ENCODE assay signal across 9 cellular contexts in genomic region chr13:67023088-67023893, GRCh38.
DNase-seq lines count a peak whose midpoint lies in the region; ATAC-seq and TF ChIP-seq lines count a peak whose summit lies in the region.
"Had no signal": no experiment of that assay in that cellular context is flagged by ENCODE, and none has a peak within 500 bp of the region (broad histone marks: within the 10 kb centered on the region; RNA-seq: fewer than 3 reads in every experiment).

No MANE protein-coding gene starts in this region.

- H3K23ac ChIP-seq in neuronal stem cell (ENCODE audit: low read depth, low read length, poor library complexity): no peak overlapping the region

- no peaks in the 10 kb centered on the region for H3K79me1 ChIP-seq in neuronal stem cell (ENCODE audit: low read depth, low read length)

- no peak overlapping the region for H3K27ac ChIP-seq in neuronal stem cell (replicated peaks; ENCODE audit: low read length)

- no peaks in the 10 kb centered on the region for H3K36me3 ChIP-seq in neuronal stem cell (replicated peaks in 1 of 2; ENCODE audit: control insufficient read depth in 2 of 2, insufficient read depth in 2 of 2, low read length in 2 of 2)

- H3K4me3 ChIP-seq in choroid plexus epithelial cell (ENCODE audit: low read depth, low read length): peak overlapping the region; percentile 21
- peak overlapping the region in 1 of 2 donors; percentile 18 for H3K4me3 ChIP-seq in neuronal stem cell (ENCODE audit: low read length in 2 of 2)

- TF ChIP-seq CTCF in choroid plexus epithelial cell (conservative IDR thresholded peaks at IDR 0.05; ENCODE audit: low read depth, low read length): no peak

- no CpG with 5 or more reads among the region's 4 CpGs for WGBS in neuronal stem cell (ENCODE audit: extremely low coverage in 2 of 2, insufficient read length in 2 of 2, insufficient replicate concordance in 1 of 2), 2 donors

- no peak overlapping the region for H3K4ac ChIP-seq in neuronal stem cell (ENCODE audit: low read length)

- no peak overlapping the region for H4K91ac ChIP-seq in neuronal stem cell (ENCODE audit: low read depth, low read length, poor library complexity)

- no peak overlapping the region for H2BK15ac ChIP-seq in neuronal stem cell (ENCODE audit: low read length)

- no peak overlapping the region for H3K9ac ChIP-seq in neuronal stem cell (ENCODE audit: low read depth, low read length, poor library complexity)

- H3K9me3 ChIP-seq in neuronal stem cell (replicated peaks in 1 of 2; ENCODE audit: control insufficient read depth in 2 of 2, insufficient read depth in 1 of 2, low read depth in 1 of 2, low read length in 2 of 2): no peaks in the 10 kb centered on the region

- H2BK12ac ChIP-seq in neuronal stem cell (ENCODE audit: low read length): no peak overlapping the region

- ATAC-seq in left colon (no peak), HG03469 (IDR thresholded peaks at IDR 0.05; ENCODE audit: unreplicated experiment) (no peak)

- no peak overlapping the region for H3K14ac ChIP-seq in neuronal stem cell (ENCODE audit: low read length)

- no peaks in the 10 kb centered on the region for H3K27me3 ChIP-seq in neuronal stem cell (ENCODE audit: control insufficient read depth in 3 of 3, insufficient read depth in 3 of 3, low read depth in 1 of 3, low read length in 3 of 3)

- no peak overlapping the region for H3K18ac ChIP-seq in neuronal stem cell (ENCODE audit: low read length)

- H2BK5ac ChIP-seq in neuronal stem cell (ENCODE audit: low read length): no peak overlapping the region

- DNase-seq in GF-D8 (lab: John Stamatoyannopoulos, UW): peak; percentile 30
- peak; percentile 41 for DNase-seq in NCI-H2107 (lab: John Stamatoyannopoulos, UW)
- peak; percentile 98 for DNase-seq in choroid plexus epithelial cell (ENCODE audit: low read depth)
- DNase-seq in neuronal stem cell (ENCODE audit: low spot score): peak; percentile 11
- DNase-seq in left colon: no peak
- DNase-seq in LoVo (ENCODE audit: low spot score): no peak
- DNase-seq in middle frontal gyrus (ENCODE audit: extremely low spot score, low spot score): no peak
- DNase-seq: activated naive CD8-positive, alpha-beta T cell treated with anti-CD3 and anti-CD28 coated beads, Interleukin-2, amount 10 ng/mL, durations not matched to agents 7 days and 5 days had no signal

- H2BK120ac ChIP-seq in neuronal stem cell (ENCODE audit: low read depth, low read length): no peak overlapping the region

- H3K4me1 ChIP-seq in neuronal stem cell (ENCODE audit: control insufficient read depth in 2 of 2, insufficient read depth in 1 of 2, low read depth in 1 of 2, low read length in 2 of 2): peaks cover 0 to 14% of the 10 kb centered on the region in 2 donors

- intact Hi-C loops in left colon (cut with DNase I, micrococcal nuclease): no loop called here

- no peak overlapping the region for H2AK5ac ChIP-seq in neuronal stem cell (ENCODE audit: low read depth, low read length)

- no peak overlapping the region for H3K4me2 ChIP-seq in neuronal stem cell (ENCODE audit: insufficient read depth, low read length, poor library complexity, severe bottlenecking)

- H2AFZ ChIP-seq in neuronal stem cell (ENCODE audit: low read length): peak overlapping the region; percentile 43

- no peak overlapping the region for H4K8ac ChIP-seq in neuronal stem cell (ENCODE audit: low read depth, low read length)

Comparison
In these comparisons a context has a peak if more than half of its experiments do, and no peak if none do; other contexts are left out.
1. DNase-seq: peak in GF-D8 (single experiment), NCI-H2107 (single experiment), choroid plexus epithelial cell (single experiment) and neuronal stem cell (single experiment); none in left colon (0 of 2), LoVo (single experiment) and middle frontal gyrus (single experiment).